27 cellular contexts compared by ENCODE assay signal in genomic region chr1:23660671-23661070, GRCh38.
"Had no signal": no experiment of that assay in that cellular context is flagged by ENCODE, and none has a peak within 500 bp of the region (broad histone marks: within the 10 kb centered on the region; RNA-seq: fewer than 3 reads in every experiment).

No MANE protein-coding gene starts in this region.

- H3K36me3 Mint-ChIP-seq: immature natural killer cell; mesothelial cell of epicardium; naive B cell; natural killer cell; neural progenitor cell; stimulated activated memory B cell treated with anti-CD40 and anti-IgM and Interleukin-4, amounts not matched to agents 10 μg/mL and 1 μg/mL and 100 μg/mL, for 72 hours; type B pancreatic cell had no signal

- ATAC-seq: left colon; left lung; lower lobe of right lung; natural killer cell; sciatic nerve; stimulated activated memory B cell treated with anti-CD40 and anti-IgM and Interleukin-4, amounts not matched to agents 10 μg/mL and 1 μg/mL and 100 μg/mL, for 72 hours; stimulated activated naive CD8-positive, alpha-beta T cell treated with anti-CD3 and anti-CD28 coated beads, Interleukin-15, amount 100 ng/mL, for 72 hours had no signal

- H3K4me1 ChIP-seq: left lung, lower lobe of right lung, neural progenitor cell, right atrium auricular region, tibial nerve, uterus had no signal

- H3K27me3 Mint-ChIP-seq: progenitor cell of endocrine pancreas; stimulated activated naive CD8-positive, alpha-beta T cell treated with anti-CD3 and anti-CD28 coated beads, Interleukin-15, amount 100 ng/mL, for 72 hours; type B pancreatic cell had no signal

- H3K4me2 ChIP-seq: neural progenitor cell had no signal

- DNase-seq: hypothalamus; immature natural killer cell; kidney; left colon; left lung; lower lobe of right lung; mesendoderm; naive B cell; natural killer cell; nephron progenitor cell; ovary; stimulated activated CD4-positive, alpha-beta T cell treated with anti-CD3 and anti-CD28 coated beads, Interleukin-4, amount 100 ng/mL, for 4 hours; stimulated activated CD8-positive, alpha-beta memory T cell treated with anti-CD3 and anti-CD28 coated beads, Interleukin-4, amount 100 ng/mL, for 48 hours; stimulated activated naive CD4-positive, alpha-beta T cell treated with Interleukin-2 at 50 U/mL for 16 hours; stimulated activated naive CD8-positive, alpha-beta T cell treated with anti-CD3 and anti-CD28 coated beads, Interleukin-15, amount 100 ng/mL, for 72 hours; substantia nigra; uterus had no signal

- H2AFZ ChIP-seq: neural progenitor cell had no signal

- H3K9me3 Mint-ChIP-seq: immature natural killer cell; naive B cell; natural killer cell; neural progenitor cell; stimulated activated memory B cell treated with anti-CD40 and anti-IgM and Interleukin-4, amounts not matched to agents 10 μg/mL and 1 μg/mL and 100 μg/mL, for 72 hours; stimulated activated naive CD8-positive, alpha-beta T cell treated with anti-CD3 and anti-CD28 coated beads, Interleukin-15, amount 100 ng/mL, for 72 hours; type B pancreatic cell had no signal

- H3K9ac ChIP-seq: neural progenitor cell had no signal

- H3K27me3 ChIP-seq: left lung, neural progenitor cell, neutrophil, ovary, right atrium auricular region, tibial nerve, uterus had no signal

- H3K9me3 ChIP-seq: left lung, lower lobe of right lung, neutrophil, ovary, right atrium auricular region, tibial nerve, uterus had no signal

- H3K4me1 Mint-ChIP-seq: mesothelial cell of epicardium, naive B cell had no signal

- H3K27ac ChIP-seq: left lung, lower lobe of right lung, neural progenitor cell, neutrophil, ovary, right atrium auricular region, skin epidermis, tibial nerve, uterus had no signal

- H3K27ac Mint-ChIP-seq: immature natural killer cell; mesothelial cell of epicardium; naive B cell; natural killer cell; nephron progenitor cell; neural progenitor cell; progenitor cell of endocrine pancreas; stimulated activated memory B cell treated with anti-CD40 and anti-IgM and Interleukin-4, amounts not matched to agents 10 μg/mL and 1 μg/mL and 100 μg/mL, for 72 hours; stimulated activated naive CD8-positive, alpha-beta T cell treated with anti-CD3 and anti-CD28 coated beads, Interleukin-15, amount 100 ng/mL, for 72 hours; type B pancreatic cell had no signal

- H3K36me3 ChIP-seq: left lung, lower lobe of right lung, neural progenitor cell, neutrophil, ovary, right atrium auricular region, tibial nerve, uterus had no signal

- H3K4me3 Mint-ChIP-seq: immature natural killer cell; mesothelial cell of epicardium; naive B cell; natural killer cell; nephron progenitor cell; neural progenitor cell; stimulated activated memory B cell treated with anti-CD40 and anti-IgM and Interleukin-4, amounts not matched to agents 10 μg/mL and 1 μg/mL and 100 μg/mL, for 72 hours; stimulated activated naive CD8-positive, alpha-beta T cell treated with anti-CD3 and anti-CD28 coated beads, Interleukin-15, amount 100 ng/mL, for 72 hours; type B pancreatic cell had no signal

- H3K4me3 ChIP-seq: left lung, lower lobe of right lung, neural progenitor cell, ovary, right atrium auricular region, skin epidermis, tibial nerve, uterus had no signal
